In genomic region chr14:101248056-101248725, GRCh38 we compare ENCODE assay signal across 19 cellular contexts.
"Had no signal": no experiment of that assay in that cellular context is flagged by ENCODE, and none has a peak within 500 bp of the region (broad histone marks: within the 10 kb centered on the region; RNA-seq: fewer than 3 reads in every experiment).

No MANE protein-coding gene starts in this region.

- H3K4me3 Mint-ChIP-seq: activated CD4-positive, alpha-beta T cell treated with anti-CD3 and anti-CD28 coated beads for 36 hours; activated naive CD8-positive, alpha-beta T cell treated with anti-CD3 and anti-CD28 coated beads, Interleukin-2, amount 10 ng/mL, durations not matched to agents 7 days and 5 days; activated T-helper 1 cell treated with anti-CD3 and anti-CD28 coated beads, Interleukin-12 subunit alpha, Interleukin-12 subunit beta, Interleukin-2, Interleukin-4 antibody, amounts not matched to agents 30 ng/mL and 10 ng/mL and 1 ng/mL, durations not matched to agents 14 hours and 24 hours and 36 hours; naive B cell; neural progenitor cell; T-cell; WTC11 had no signal

- H3K9me3 ChIP-seq: body of pancreas, left lung, pancreas had no signal

- H3K27ac Mint-ChIP-seq: activated CD4-positive, alpha-beta T cell treated with anti-CD3 and anti-CD28 coated beads for 36 hours; activated naive CD8-positive, alpha-beta T cell treated with anti-CD3 and anti-CD28 coated beads, Interleukin-2, amount 10 ng/mL, durations not matched to agents 7 days and 5 days; activated T-helper 1 cell treated with anti-CD3 and anti-CD28 coated beads, Interleukin-12 subunit alpha, Interleukin-12 subunit beta, Interleukin-2, Interleukin-4 antibody, amounts not matched to agents 30 ng/mL and 10 ng/mL and 1 ng/mL, durations not matched to agents 14 hours and 24 hours and 36 hours; neural progenitor cell; T-cell; WTC11 had no signal

- H3K36me3 ChIP-seq: left lung, neural progenitor cell, pancreas had no signal

- H3K36me3 Mint-ChIP-seq: activated naive CD8-positive, alpha-beta T cell treated with anti-CD3 and anti-CD28 coated beads, Interleukin-2, amount 10 ng/mL, durations not matched to agents 7 days and 5 days; naive B cell; neural progenitor cell; T-cell; WTC11 had no signal

- DNase-seq: activated CD4-positive, alpha-beta T cell treated with anti-CD3 and anti-CD28 coated beads for 36 hours; activated CD8-positive, alpha-beta memory T cell treated with anti-CD3 and anti-CD28 coated beads for 24 hours; activated naive CD8-positive, alpha-beta T cell treated with anti-CD3 and anti-CD28 coated beads, Interleukin-2, amount 10 ng/mL, durations not matched to agents 7 days and 5 days; amygdala; caudate nucleus; foreskin keratinocyte; kidney; left lung; mammary epithelial cell; naive B cell; stimulated activated naive CD4-positive, alpha-beta T cell had no signal

- FAIRE-seq: kidney, pancreas had no signal

- H3K9me3 Mint-ChIP-seq: activated naive CD8-positive, alpha-beta T cell treated with anti-CD3 and anti-CD28 coated beads, Interleukin-2, amount 10 ng/mL, durations not matched to agents 7 days and 5 days; activated T-helper 1 cell treated with anti-CD3 and anti-CD28 coated beads, Interleukin-12 subunit alpha, Interleukin-12 subunit beta, Interleukin-2, Interleukin-4 antibody, amounts not matched to agents 30 ng/mL and 10 ng/mL and 1 ng/mL, durations not matched to agents 14 hours and 24 hours and 36 hours; T-cell; WTC11 had no signal

- H3K4me1 ChIP-seq: body of pancreas, foreskin keratinocyte, left lung, neural progenitor cell, pancreas had no signal

- H3K4me1 Mint-ChIP-seq: activated CD4-positive, alpha-beta T cell treated with anti-CD3 and anti-CD28 coated beads for 36 hours; neural progenitor cell had no signal

- H3K4me3 ChIP-seq: body of pancreas, dorsolateral prefrontal cortex, left lung, neural progenitor cell, pancreas, SK-N-MC had no signal

- ATAC-seq: activated CD4-positive, alpha-beta T cell treated with anti-CD3 and anti-CD28 coated beads for 36 hours; body of pancreas; foreskin keratinocyte; left lung; pancreas; T-cell; WTC11 had no signal
